20 cellular contexts compared by ENCODE assay signal in genomic region chr7:90686146-90686545, GRCh38.
DNase-seq lines count a peak whose midpoint lies in the region; FAIRE-seq and TF ChIP-seq lines count a peak whose summit lies in the region.
"Had no signal": no experiment of that assay in that cellular context is flagged by ENCODE, and none has a peak within 500 bp of the region (broad histone marks: within the 10 kb centered on the region; RNA-seq: fewer than 3 reads in every experiment).

No MANE protein-coding gene starts in this region.

- DNase-seq in BJ (ENCODE audit: low read depth) (peak; percentile 8), LHCN-M2 (ENCODE audit: low read depth) (peak; percentile 31), SK-N-MC (ENCODE audit: low read depth, low spot score) (no peak), frontal cortex (ENCODE audit: low spot score in 2 of 2) (no peak), ureter (ENCODE audit: low spot score) (no peak), DMS79 treated with DMSO at 0.1 percent for 48 hours (lab: John Stamatoyannopoulos, UW) (no peak)
- DNase-seq in activated CD4-positive, alpha-beta T cell treated with anti-CD3 and anti-CD28 coated beads, Interleukin-2, amount 50 U/mL, for 1 hour: no peak
- no peak for DNase-seq in activated CD8-positive, alpha-beta memory T cell treated with anti-CD3 and anti-CD28 coated beads for 24 hours
- DNase-seq: AML-193; Calu3; CD4-positive, alpha-beta memory T cell; DND-41; GDM1; H9 had no signal

- CTCF ChIA-PET in BJ (lab: Yijun Ruan, JAX): no interaction called here

- peak overlapping the region; percentile 23 for H3K27ac ChIP-seq in SK-N-MC
- H3K27ac ChIP-seq: 22Rv1, A549, BLaER1 had no signal

- POLR2A ChIA-PET in BJ (lab: Charles Lee): no interaction called here

- peak; percentile 8 for FAIRE-seq in frontal cortex (lab: Jason Lieb, UNC)
- FAIRE-seq: A549, GM12892, GM18507, H1 had no signal

- H3K9ac ChIP-seq in SK-N-MC (ENCODE audit: insufficient read length): no peak overlapping the region
- H3K9ac ChIP-seq: BLaER1 had no signal

- H3K36me3 ChIP-seq in BJ (ENCODE audit: control insufficient read depth, insufficient read depth, low read length) (no peaks in the 10 kb centered on the region), SK-N-MC (ENCODE audit: insufficient read depth, low read length) (no peaks in the 10 kb centered on the region; the same call in 1 of the 2 replicates)
- H3K36me3 ChIP-seq: BLaER1 had no signal

- H3K4me3 ChIP-seq in BJ (ENCODE audit: low read depth, low read length) (no peak overlapping the region), SK-N-MC (peak overlapping the region; percentile 18; the same call in 1 of the 2 replicates)
- H3K4me3 ChIP-seq: A549, BLaER1 had no signal

- no peaks in the 10 kb centered on the region for H3K9me3 ChIP-seq in SK-N-MC (ENCODE audit: low read depth, low read length)
- H3K9me3 ChIP-seq: A549, BLaER1 had no signal

- no peak for TF ChIP-seq CTCF in BJ (IDR thresholded peaks at IDR 0.05; ENCODE audit: insufficient read depth, low read depth, low read length)

- H3K27me3 ChIP-seq in BJ (ENCODE audit: control insufficient read depth, insufficient read depth, low read length): no peaks in the 10 kb centered on the region
- H3K27me3 ChIP-seq: BLaER1 had no signal

Comparison
In these comparisons a context has a peak if more than half of its experiments do, and no peak if none do; other contexts are left out.
1. DNase-seq: peak in BJ (single experiment) and LHCN-M2 (single experiment); none in SK-N-MC (single experiment), frontal cortex (0 of 2), activated CD4-positive, alpha-beta T cell treated with anti-CD3 and anti-CD28 coated beads, Interleukin-2, amount 50 U/mL, for 1 hour (single experiment), activated CD8-positive, alpha-beta memory T cell treated with anti-CD3 and anti-CD28 coated beads for 24 hours (single experiment), ureter (single experiment) and DMS79 treated with DMSO at 0.1 percent for 48 hours (single experiment).